In the genomic region with DNA sequence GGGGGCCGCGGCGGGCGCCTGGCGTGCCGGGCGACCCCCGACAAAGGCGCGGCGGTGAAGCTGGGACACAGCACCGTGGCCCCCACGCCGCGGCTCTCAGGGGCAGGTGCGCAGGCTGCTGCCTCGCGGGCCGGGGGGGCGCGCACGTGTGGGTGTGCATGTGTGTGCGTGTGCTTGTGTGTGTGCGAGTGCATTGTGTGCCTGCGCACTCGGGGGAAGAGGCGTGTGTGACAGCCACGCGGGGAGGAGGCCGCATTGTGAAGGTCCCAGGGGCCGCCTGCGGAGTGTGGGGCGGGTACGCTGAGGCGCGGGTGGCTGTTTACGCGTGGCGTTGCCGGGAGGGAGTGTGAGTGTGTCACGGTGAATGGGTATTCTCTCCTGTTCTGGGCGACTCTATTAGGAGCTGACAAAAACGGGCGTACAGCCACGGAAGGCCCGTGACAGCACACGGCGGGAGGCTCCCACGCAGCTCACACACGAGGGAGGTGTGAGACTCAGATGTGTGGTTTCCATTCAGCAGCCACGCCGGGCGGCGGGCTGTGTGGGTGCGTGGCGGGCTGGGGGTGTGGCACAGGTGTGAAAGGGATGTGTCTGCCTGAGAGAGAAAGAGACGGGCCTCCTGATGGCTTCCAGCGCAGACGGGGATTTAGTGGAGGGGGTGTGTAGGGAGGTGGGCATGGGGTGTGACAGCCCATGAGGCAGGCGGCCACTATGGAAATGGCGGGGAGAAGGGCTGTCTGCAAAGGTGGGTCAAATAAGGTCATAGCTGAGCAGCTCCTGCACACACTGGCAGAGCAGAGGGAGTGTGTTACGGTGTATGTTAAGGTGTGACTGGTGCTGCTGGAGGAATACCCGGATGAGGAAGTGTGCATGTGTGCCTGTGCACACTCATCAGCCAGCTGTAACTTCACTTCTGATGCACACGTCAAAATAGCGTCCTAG, we compare ENCODE assay signal across 8 cellular contexts. TPM values are rescaled to one million over a fixed set of nuclear protein-coding genes. Genes with fewer than 3 reads are reported as not detected.
A peak's percentile ranks its signal among the peaks of the same experiment; 100 is the strongest.
DNase-seq lines count a peak whose midpoint lies in the region; ATAC-seq and TF ChIP-seq lines count a peak whose summit lies in the region.

No MANE protein-coding gene starts in this region.

- peaks cover 4% of the 10 kb centered on the region; the same call in 1 of the 2 replicates for H3F3A ChIP-seq in DOHH2 (ENCODE audit: control insufficient read depth, insufficient read depth)

- peak overlapping the region; percentile 68 for H3K4me3 Mint-ChIP-seq in activated CD4-positive, alpha-beta memory T cell treated with anti-CD3 and anti-CD28 coated beads, Interleukin-2, amount 10 ng/mL, durations not matched to agents 7 days and 5 days

- CTCF ChIA-PET in activated CD4-positive, alpha-beta memory T cell treated with anti-CD3 and anti-CD28 coated beads, Interleukin-2, amount 10 ng/mL, durations not matched to agents 7 days and 5 days (lab: Charles Lee): no interaction called here

- no peak overlapping the region for H3K27ac ChIP-seq in DOHH2 (ENCODE audit: low read depth, low read length)

- no peaks in the 10 kb centered on the region for H3K36me3 ChIP-seq in DOHH2 (ENCODE audit: control insufficient read depth, low read length)

- H4K20me1 ChIP-seq in DOHH2 (ENCODE audit: control insufficient read depth, insufficient read depth, low read depth, low read length): no peaks in the 10 kb centered on the region

- no peak overlapping the region for H3K27ac Mint-ChIP-seq in activated CD4-positive, alpha-beta memory T cell treated with anti-CD3 and anti-CD28 coated beads, Interleukin-2, amount 10 ng/mL, durations not matched to agents 7 days and 5 days

- ATAC-seq in HG03439 (IDR thresholded peaks at IDR 0.05; ENCODE audit: unreplicated experiment) (no peak), GM18511 (IDR thresholded peaks at IDR 0.05; ENCODE audit: unreplicated experiment) (no peak)

- no peaks in the 10 kb centered on the region for H3K9me3 ChIP-seq in DOHH2 (ENCODE audit: control insufficient read depth, insufficient read depth, low read length)

- H3K36me3 Mint-ChIP-seq in activated CD4-positive, alpha-beta memory T cell treated with anti-CD3 and anti-CD28 coated beads, Interleukin-2, amount 10 ng/mL, durations not matched to agents 7 days and 5 days (ENCODE audit: low read depth): peaks cover 6% of the 10 kb centered on the region

- DNase-seq in Kasumi-1 (lab: John Stamatoyannopoulos, UW) (peak; percentile 38), erythroblast (lab: John Stamatoyannopoulos, UW) (peak; percentile 37 to 40), occipital lobe (lab: John Stamatoyannopoulos, UW) (peak; percentile 25), NCI-H510A treated with DMSO at 0.1 percent for 48 hours (lab: John Stamatoyannopoulos, UW) (no peak)
- DNase-seq in activated CD4-positive, alpha-beta memory T cell treated with anti-CD3 and anti-CD28 coated beads, Interleukin-2, amount 10 ng/mL, durations not matched to agents 7 days and 5 days: peak; percentile 29

- no peak overlapping the region for H3K4me3 ChIP-seq in DOHH2 (ENCODE audit: low read length)

- no peaks in the 10 kb centered on the region for H3K9me2 ChIP-seq in DOHH2 (replicated peaks; ENCODE audit: control insufficient read depth, low read length)

- H3K27me3 ChIP-seq in DOHH2 (ENCODE audit: control insufficient read depth, low read length): no peaks in the 10 kb centered on the region

- POLR2A ChIA-PET in activated CD4-positive, alpha-beta memory T cell treated with anti-CD3 and anti-CD28 coated beads, Interleukin-2, amount 10 ng/mL, durations not matched to agents 7 days and 5 days (lab: Charles Lee): interaction anchor here (3.0 kb wide), 1 partner anchor 31 kb away, joined by 17 read pairs; a partner anchor contains a TSS

- H3K9me3 Mint-ChIP-seq in activated CD4-positive, alpha-beta memory T cell treated with anti-CD3 and anti-CD28 coated beads, Interleukin-2, amount 10 ng/mL, durations not matched to agents 7 days and 5 days: no peaks in the 10 kb centered on the region

- TF ChIP-seq CTCF in DOHH2 (IDR thresholded peaks at IDR 0.05; ENCODE audit: low read depth, low read length, poor library complexity, severe bottlenecking): no peak

- H3K4me1 Mint-ChIP-seq in activated CD4-positive, alpha-beta memory T cell treated with anti-CD3 and anti-CD28 coated beads, Interleukin-2, amount 10 ng/mL, durations not matched to agents 7 days and 5 days: peaks cover 25% of the 10 kb centered on the region

- TF ChIP-seq POLR2A in erythroblast (IDR thresholded peaks at IDR 0.05; ENCODE audit: low read length): no peak

- H3K79me2 ChIP-seq in DOHH2 (ENCODE audit: control insufficient read depth, low read length): no peaks in the 10 kb centered on the region

- H3K27me3 Mint-ChIP-seq in activated CD4-positive, alpha-beta memory T cell treated with anti-CD3 and anti-CD28 coated beads, Interleukin-2, amount 10 ng/mL, durations not matched to agents 7 days and 5 days: peaks cover 56% of the 10 kb centered on the region

- H3K4me2 ChIP-seq in DOHH2 (ENCODE audit: low read length): peak overlapping the region; percentile 34

- H3K4me1 ChIP-seq in DOHH2 (ENCODE audit: control insufficient read depth, low read length): peaks cover 29% of the 10 kb centered on the region

RNA-seq across cellular contexts. Expression of a gene that starts 0.7 kb away (rescaled TPM):
- total RNA-seq in activated CD4-positive, alpha-beta memory T cell treated with anti-CD3 and anti-CD28 coated beads, Interleukin-2, amount 10 ng/mL, durations not matched to agents 7 days and 5 days: 1 to 10 TPM in 1 of 2 experiments, under 1 TPM in 1; 0.95 to 1.1 TPM
- total RNA-seq in occipital lobe: 160 TPM

RNA-seq across cellular contexts. Expression of a gene that starts 31.5 kb away (rescaled TPM):
- total RNA-seq in activated CD4-positive, alpha-beta memory T cell treated with anti-CD3 and anti-CD28 coated beads, Interleukin-2, amount 10 ng/mL, durations not matched to agents 7 days and 5 days: 100 to 1,000 TPM; 117 to 123 TPM
- total RNA-seq in occipital lobe: 16.8 TPM

RNA-seq across cellular contexts. Expression of a gene that starts 39.2 kb away (rescaled TPM):
- total RNA-seq in activated CD4-positive, alpha-beta memory T cell treated with anti-CD3 and anti-CD28 coated beads, Interleukin-2, amount 10 ng/mL, durations not matched to agents 7 days and 5 days: 10 to 100 TPM; 22.6 to 23.3 TPM
- 18.6 TPM for total RNA-seq in occipital lobe

RNA-seq across cellular contexts. Expression of a gene that starts 43.0 kb away (rescaled TPM):
- total RNA-seq in activated CD4-positive, alpha-beta memory T cell treated with anti-CD3 and anti-CD28 coated beads, Interleukin-2, amount 10 ng/mL, durations not matched to agents 7 days and 5 days: 10 to 100 TPM; 34.3 to 38.8 TPM
- total RNA-seq in occipital lobe: 4.7 TPM

Comparison
In these comparisons a context has a peak if more than half of its experiments do, and no peak if none do; other contexts are left out.
1. RNA of a gene that starts 0.7 kb away (total RNA-seq): 160 TPM in occipital lobe (single experiment); 0.95 to 1.1 TPM in activated CD4-positive, alpha-beta memory T cell treated with anti-CD3 and anti-CD28 coated beads, Interleukin-2, amount 10 ng/mL, durations not matched to agents 7 days and 5 days; every median in the first group is over 10 times any median in the second.